ENCODE assay signal across 37 cellular contexts in the genomic region with DNA sequence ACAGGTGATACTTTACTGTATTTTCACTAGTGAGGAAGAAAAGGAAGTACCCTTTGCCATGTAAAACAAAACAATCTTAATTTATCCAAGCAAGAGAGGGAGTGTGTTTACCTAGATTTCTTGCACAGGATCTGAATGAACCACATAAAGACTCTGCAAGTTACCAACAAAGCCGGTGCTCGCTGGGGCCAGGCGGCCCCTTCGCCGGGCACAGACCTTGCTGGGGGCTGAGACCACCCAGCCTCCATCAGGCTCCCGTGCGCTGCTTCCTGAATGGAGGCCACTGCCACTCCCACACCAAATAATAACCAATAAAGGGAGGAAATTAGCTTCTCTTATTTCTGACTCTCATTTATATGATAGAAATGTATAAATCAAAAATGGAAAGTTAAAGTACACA.
"Had no signal": no experiment of that assay in that cellular context is flagged by ENCODE, and none has a peak within 500 bp of the region (broad histone marks: within the 10 kb centered on the region; RNA-seq: fewer than 3 reads in every experiment).

No MANE protein-coding gene starts in this region.

- H3K4me1 ChIP-seq: ascending aorta had no signal

- H3K9me3 Mint-ChIP-seq: activated CD4-positive, alpha-beta T cell treated with anti-CD3 and anti-CD28 coated beads, Interleukin-2, amount 10 ng/mL, durations not matched to agents 7 days and 5 days; activated naive CD4-positive, alpha-beta T cell treated with anti-CD3 and anti-CD28 coated beads, Interleukin-2, amount 10 ng/mL, durations not matched to agents 7 days and 5 days; activated naive CD4-positive, alpha-beta T cell treated with anti-CD3 and anti-CD28 coated beads, Interleukin-2, amount 50 U/mL, for 24 hours; activated naive CD8-positive, alpha-beta T cell treated with anti-CD3 and anti-CD28 coated beads, Interleukin-2, amount 10 ng/mL, durations not matched to agents 7 days and 5 days; activated naive CD8-positive, alpha-beta T cell treated with anti-CD3 and anti-CD28 coated beads, Interleukin-2, amount 50 U/mL, for 24 hours; activated T-cell treated with anti-CD3 and anti-CD28 coated beads, Interleukin-2, amount 50 U/mL, for 24 hours; activated T-helper 2 cell treated with anti-CD3 and anti-CD28 coated beads, Interferon-gamma antibody, Interleukin-2, Interleukin-4, amounts not matched to agents 10 μg/mL and 5 μg/mL and 100 μg/mL, durations not matched to agents 14 hours and 24 hours and 36 hours; brain; T-helper 1 cell treated with Interleukin-12 subunit alpha and Interleukin-12 subunit beta and Interleukin-4 antibody, amounts not matched to agents 30 μg/mL and 1 μg/mL, for 36 hours; T-helper 2 cell treated with Interferon-gamma antibody and Interleukin-4, amounts not matched to agents 5 μg/mL and 100 μg/mL, for 36 hours had no signal

- DNase-seq: activated CD4-positive, alpha-beta memory T cell treated with anti-CD3 and anti-CD28 coated beads, Interleukin-2, amount 10 ng/mL, durations not matched to agents 7 days and 5 days; activated CD4-positive, alpha-beta T cell treated with anti-CD3 and anti-CD28 coated beads for 1 hour; activated CD4-positive, alpha-beta T cell treated with anti-CD3 and anti-CD28 coated beads for 36 hours; activated CD4-positive, alpha-beta T cell treated with anti-CD3 and anti-CD28 coated beads for 48 hours; activated CD4-positive, alpha-beta T cell treated with anti-CD3 and anti-CD28 coated beads, Interleukin-2, amount 10 ng/mL, durations not matched to agents 7 days and 5 days; activated CD4-positive, alpha-beta T cell treated with anti-CD3 and anti-CD28 coated beads, Interleukin-2, amount 50 U/mL, for 48 hours; activated CD4-positive, CD25-positive, alpha-beta regulatory T cell; activated CD8-positive, alpha-beta memory T cell treated with anti-CD3 and anti-CD28 coated beads for 24 hours; activated CD8-positive, alpha-beta memory T cell treated with anti-CD3 and anti-CD28 coated beads, Interleukin-2, amount 10 ng/mL, durations not matched to agents 7 days and 5 days; activated CD8-positive, alpha-beta memory T cell treated with anti-CD3 and anti-CD28 coated beads, Interleukin-2, amount 50 U/mL, for 48 hours; activated CD8-positive, alpha-beta T cell treated with anti-CD3 and anti-CD28 coated beads, Interleukin-2, amount 10 ng/mL, durations not matched to agents 7 days and 5 days; activated effector memory CD4-positive, alpha-beta T cell treated with Interleukin-2 at 50 U/mL for 16 hours; activated gamma-delta T cell; activated naive CD4-positive, alpha-beta T cell treated with anti-CD3 and anti-CD28 coated beads, Interleukin-2, amount 10 ng/mL, durations not matched to agents 7 days and 5 days; activated naive CD4-positive, alpha-beta T cell treated with Interleukin-2 at 50 U/mL for 16 hours; activated naive CD8-positive, alpha-beta T cell treated with anti-CD3 and anti-CD28 coated beads, Interleukin-2, amount 10 ng/mL, durations not matched to agents 7 days and 5 days; activated naive CD8-positive, alpha-beta T cell treated with anti-CD3 and anti-CD28 coated beads, Interleukin-2, amount 50 U/mL, for 24 hours; activated T-cell treated with anti-CD3 and anti-CD28 coated beads, Interleukin-2, amount 50 U/mL, for 24 hours; activated T-cell treated with anti-CD3 and anti-CD28 coated beads, Interleukin-2, amount 50 U/mL, for 48 hours; amygdala; anterior cingulate cortex; caudate nucleus; cerebellar nuclear complex; T-helper 1 cell; T-helper 2 cell; T-helper 9 cell had no signal

- ATAC-seq: activated CD4-positive, alpha-beta T cell treated with anti-CD3 and anti-CD28 coated beads for 36 hours; activated CD4-positive, CD25-positive, alpha-beta regulatory T cell treated with anti-CD3 and anti-CD28 coated beads, Interleukin-2, amount 50 U/mL, for 24 hours; activated CD8-positive, alpha-beta memory T cell treated with anti-CD3 and anti-CD28 coated beads, Interleukin-2, amount 10 ng/mL, durations not matched to agents 7 days and 5 days; activated CD8-positive, alpha-beta T cell treated with anti-CD3 and anti-CD28 coated beads, Interleukin-2, amount 10 ng/mL, durations not matched to agents 7 days and 5 days; activated naive CD8-positive, alpha-beta T cell treated with anti-CD3 and anti-CD28 coated beads, Interleukin-2, amount 50 U/mL, for 24 hours had no signal

- H3K9me3 ChIP-seq: ascending aorta had no signal

- H3K36me3 ChIP-seq: ascending aorta, cardiac muscle cell had no signal

- H3K4me3 ChIP-seq: ascending aorta, cardiac muscle cell had no signal

- H3K27ac Mint-ChIP-seq: activated CD4-positive, alpha-beta memory T cell treated with anti-CD3 and anti-CD28 coated beads, Interleukin-2, amount 10 ng/mL, durations not matched to agents 7 days and 5 days; activated CD4-positive, alpha-beta T cell treated with anti-CD3 and anti-CD28 coated beads for 36 hours; activated CD4-positive, alpha-beta T cell treated with anti-CD3 and anti-CD28 coated beads, Interleukin-2, amount 10 ng/mL, durations not matched to agents 7 days and 5 days; activated CD8-positive, alpha-beta memory T cell treated with anti-CD3 and anti-CD28 coated beads, Interleukin-2, amount 10 ng/mL, durations not matched to agents 7 days and 5 days; activated CD8-positive, alpha-beta T cell treated with anti-CD3 and anti-CD28 coated beads, Interleukin-2, amount 10 ng/mL, durations not matched to agents 7 days and 5 days; activated naive CD4-positive, alpha-beta T cell treated with anti-CD3 and anti-CD28 coated beads, Interleukin-2, amount 10 ng/mL, durations not matched to agents 7 days and 5 days; activated naive CD4-positive, alpha-beta T cell treated with anti-CD3 and anti-CD28 coated beads, Interleukin-2, amount 50 U/mL, for 24 hours; activated naive CD8-positive, alpha-beta T cell; activated naive CD8-positive, alpha-beta T cell treated with anti-CD3 and anti-CD28 coated beads, Interleukin-2, amount 10 ng/mL, durations not matched to agents 7 days and 5 days; activated naive CD8-positive, alpha-beta T cell treated with anti-CD3 and anti-CD28 coated beads, Interleukin-2, amount 50 U/mL, for 24 hours; activated T-cell treated with anti-CD3 and anti-CD28 coated beads, Interleukin-2, amount 50 U/mL, for 24 hours; activated T-helper 2 cell treated with anti-CD3 and anti-CD28 coated beads, Interferon-gamma antibody, Interleukin-2, Interleukin-4, amounts not matched to agents 10 μg/mL and 5 μg/mL and 100 μg/mL, durations not matched to agents 14 hours and 24 hours and 36 hours; T-helper 1 cell treated with Interleukin-12 subunit alpha and Interleukin-12 subunit beta and Interleukin-4 antibody, amounts not matched to agents 30 μg/mL and 1 μg/mL, for 36 hours; T-helper 2 cell treated with Interferon-gamma antibody and Interleukin-4, amounts not matched to agents 5 μg/mL and 100 μg/mL, for 36 hours had no signal

- H3K4me1 Mint-ChIP-seq: activated CD4-positive, alpha-beta memory T cell treated with anti-CD3 and anti-CD28 coated beads, Interleukin-2, amount 10 ng/mL, durations not matched to agents 7 days and 5 days; activated CD4-positive, alpha-beta T cell treated with anti-CD3 and anti-CD28 coated beads for 36 hours; activated CD4-positive, alpha-beta T cell treated with anti-CD3 and anti-CD28 coated beads, Interleukin-2, amount 10 ng/mL, durations not matched to agents 7 days and 5 days; activated CD8-positive, alpha-beta memory T cell treated with anti-CD3 and anti-CD28 coated beads, Interleukin-2, amount 10 ng/mL, durations not matched to agents 7 days and 5 days; activated naive CD4-positive, alpha-beta T cell treated with anti-CD3 and anti-CD28 coated beads, Interleukin-2, amount 10 ng/mL, durations not matched to agents 7 days and 5 days; activated naive CD4-positive, alpha-beta T cell treated with anti-CD3 and anti-CD28 coated beads, Interleukin-2, amount 50 U/mL, for 24 hours; activated naive CD8-positive, alpha-beta T cell treated with anti-CD3 and anti-CD28 coated beads, Interleukin-2, amount 10 ng/mL, durations not matched to agents 7 days and 5 days; activated naive CD8-positive, alpha-beta T cell treated with anti-CD3 and anti-CD28 coated beads, Interleukin-2, amount 50 U/mL, for 24 hours; central memory CD8-positive, alpha-beta T cell had no signal

- H3K36me3 Mint-ChIP-seq: activated CD8-positive, alpha-beta memory T cell treated with anti-CD3 and anti-CD28 coated beads, Interleukin-2, amount 10 ng/mL, durations not matched to agents 7 days and 5 days; activated naive CD4-positive, alpha-beta T cell treated with anti-CD3 and anti-CD28 coated beads, Interleukin-2, amount 10 ng/mL, durations not matched to agents 7 days and 5 days; activated naive CD4-positive, alpha-beta T cell treated with anti-CD3 and anti-CD28 coated beads, Interleukin-2, amount 50 U/mL, for 24 hours; activated naive CD8-positive, alpha-beta T cell; activated naive CD8-positive, alpha-beta T cell treated with anti-CD3 and anti-CD28 coated beads, Interleukin-2, amount 10 ng/mL, durations not matched to agents 7 days and 5 days; brain had no signal

- H3K27ac ChIP-seq: ascending aorta, cardiac muscle cell, VCaP had no signal

- H3K27me3 ChIP-seq: ascending aorta, cardiac muscle cell had no signal

- H3K27me3 Mint-ChIP-seq: activated CD4-positive, alpha-beta memory T cell treated with anti-CD3 and anti-CD28 coated beads, Interleukin-2, amount 10 ng/mL, durations not matched to agents 7 days and 5 days; activated CD4-positive, alpha-beta T cell treated with anti-CD3 and anti-CD28 coated beads, Interleukin-2, amount 10 ng/mL, durations not matched to agents 7 days and 5 days; activated CD8-positive, alpha-beta memory T cell treated with anti-CD3 and anti-CD28 coated beads, Interleukin-2, amount 10 ng/mL, durations not matched to agents 7 days and 5 days; activated naive CD8-positive, alpha-beta T cell treated with anti-CD3 and anti-CD28 coated beads, Interleukin-2, amount 10 ng/mL, durations not matched to agents 7 days and 5 days; activated T-cell treated with anti-CD3 and anti-CD28 coated beads, Interleukin-2, amount 50 U/mL, for 24 hours had no signal

- H3K4me3 Mint-ChIP-seq: activated CD4-positive, alpha-beta memory T cell treated with anti-CD3 and anti-CD28 coated beads, Interleukin-2, amount 10 ng/mL, durations not matched to agents 7 days and 5 days; activated CD4-positive, alpha-beta T cell treated with anti-CD3 and anti-CD28 coated beads for 36 hours; activated CD4-positive, alpha-beta T cell treated with anti-CD3 and anti-CD28 coated beads, Interleukin-2, amount 10 ng/mL, durations not matched to agents 7 days and 5 days; activated CD8-positive, alpha-beta memory T cell treated with anti-CD3 and anti-CD28 coated beads, Interleukin-2, amount 10 ng/mL, durations not matched to agents 7 days and 5 days; activated CD8-positive, alpha-beta T cell treated with anti-CD3 and anti-CD28 coated beads, Interleukin-2, amount 10 ng/mL, durations not matched to agents 7 days and 5 days; activated naive CD4-positive, alpha-beta T cell treated with anti-CD3 and anti-CD28 coated beads, Interleukin-2, amount 10 ng/mL, durations not matched to agents 7 days and 5 days; activated naive CD4-positive, alpha-beta T cell treated with anti-CD3 and anti-CD28 coated beads, Interleukin-2, amount 50 U/mL, for 24 hours; activated naive CD8-positive, alpha-beta T cell; activated naive CD8-positive, alpha-beta T cell treated with anti-CD3 and anti-CD28 coated beads, Interleukin-2, amount 10 ng/mL, durations not matched to agents 7 days and 5 days; activated naive CD8-positive, alpha-beta T cell treated with anti-CD3 and anti-CD28 coated beads, Interleukin-2, amount 50 U/mL, for 24 hours; activated T-cell treated with anti-CD3 and anti-CD28 coated beads, Interleukin-2, amount 50 U/mL, for 24 hours; brain; central memory CD8-positive, alpha-beta T cell; T-helper 1 cell treated with Interleukin-12 subunit alpha and Interleukin-12 subunit beta and Interleukin-4 antibody, amounts not matched to agents 30 μg/mL and 1 μg/mL, for 36 hours; T-helper 2 cell treated with Interferon-gamma antibody and Interleukin-4, amounts not matched to agents 5 μg/mL and 100 μg/mL, for 36 hours had no signal
